ENCODE assay signal across 8 cellular contexts in the genomic region with DNA sequence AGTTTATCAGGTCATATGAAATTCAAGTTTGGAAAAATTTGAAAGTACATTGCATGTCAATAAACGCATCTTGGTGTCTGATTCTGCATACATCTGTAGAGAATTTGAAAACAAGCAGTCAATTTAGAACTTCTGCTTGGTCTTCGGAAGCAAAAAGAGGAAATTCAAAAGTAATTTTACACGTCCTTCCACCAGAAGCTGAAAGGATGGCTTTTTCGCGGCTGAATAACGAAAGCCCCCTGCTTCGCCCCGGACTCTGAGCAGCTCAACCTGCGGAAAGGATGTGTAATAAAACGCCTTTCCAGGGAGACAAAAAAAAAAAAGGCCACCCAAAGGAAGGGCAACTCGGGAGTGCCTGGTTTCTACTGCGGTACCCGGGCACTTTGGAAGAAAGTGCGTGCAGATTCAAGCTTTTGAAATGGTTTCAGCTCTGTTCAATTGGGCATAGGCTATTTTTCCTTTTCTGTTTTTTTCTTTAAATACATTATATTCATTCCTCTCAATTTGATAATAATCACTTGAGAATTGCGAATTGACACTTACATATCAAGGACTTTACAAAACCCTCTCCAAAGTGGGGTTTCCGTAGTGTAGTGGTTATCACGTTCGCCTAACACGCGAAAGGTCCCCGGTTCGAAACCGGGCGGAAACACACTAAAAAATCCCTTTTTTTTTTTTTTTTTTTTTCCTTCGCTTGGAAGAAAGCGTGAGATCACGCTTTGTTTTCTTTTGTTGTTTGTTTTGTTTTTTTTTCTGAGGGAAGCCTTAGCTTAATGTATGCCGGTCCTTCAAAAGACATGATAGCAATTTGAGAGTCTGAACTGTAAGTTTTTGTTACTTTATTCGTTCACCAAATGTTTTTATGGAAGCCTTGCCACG. TPM values are rescaled to one million over a fixed set of nuclear protein-coding genes. Genes with fewer than 3 reads are reported as not detected.
DNase-seq lines count a peak whose midpoint lies in the region; ATAC-seq and TF ChIP-seq lines count a peak whose summit lies in the region.

No MANE protein-coding gene starts in this region.

- in situ Hi-C loops in SK-MEL-5 (cut with HindIII; ENCODE audit: low pct_unique_long_range_greater_than_20kb, low sequenced_read_pairs) = no loop called here
- in situ Hi-C loops in transverse colon (cut with MboI; ENCODE audit: low pct_ligation_motif_present in 1 of 4, low pct_unique_long_range_greater_than_20kb in 1 of 4, low sequenced_read_pairs in 3 of 4) = no loop called here

- DNase-seq in A172 (ENCODE audit: low spot score) (peak; percentile 80), NCI-H1048 (lab: John Stamatoyannopoulos, UW) (peak; percentile 67), SK-MEL-5 (ENCODE audit: low read depth, low spot score) (peak; percentile 85), globus pallidus (ENCODE audit: low spot score) (peak; percentile 85), transverse colon (peak; percentile 48)
- DNase-seq in activated naive CD4-positive, alpha-beta T cell treated with anti-CD3 and anti-CD28 coated beads, Interleukin-2, amount 50 U/mL, for 72 hours (ENCODE audit: low spot score in 2 of 2) = peak; percentile 65 to 77

- peak overlapping the region; percentile 81 to 84 for H3K4me3 ChIP-seq in neutrophil (ENCODE audit: low read depth in 1 of 2, low read length in 1 of 2)
- H3K4me3 ChIP-seq in transverse colon = peak overlapping the region; percentile 58 to 92 (median 86)

- no peak for TF ChIP-seq EP300 in transverse colon (IDR thresholded peaks at IDR 0.05; ENCODE audit: low read depth)

- TF ChIP-seq CTCF in neutrophil (IDR thresholded peaks at IDR 0.05) (no peak), transverse colon (IDR thresholded peaks at IDR 0.05) (no peak)

- H3K9me3 Mint-ChIP-seq in activated naive CD4-positive, alpha-beta T cell treated with anti-CD3 and anti-CD28 coated beads, Interleukin-2, amount 50 U/mL, for 72 hours = no peaks in the 10 kb centered on the region

- intact Hi-C loops in transverse colon (cut with DNase I; ENCODE audit: low total_unique reads) = loop anchor here (10.0 kb wide), 1 partner anchor 193 kb away; the partner anchor contains the start of gene SEC62

- WGBS in transverse colon (ENCODE audit: low coverage in 1 of 2), 2 donors = 1% methylated on average over 28 to 30 of the region's 30 CpGs

- H3K4me1 ChIP-seq in neutrophil (ENCODE audit: control insufficient read depth in 1 of 2, insufficient read depth in 1 of 2, low read depth in 1 of 2, low read length in 1 of 2) (peaks cover 30 to 38% of the 10 kb centered on the region in 2 experiments), transverse colon (peaks cover 12 to 37% (median 22%) of the 10 kb centered on the region in 4 donors)

- H3K27me3 ChIP-seq in neutrophil = peaks cover 6% of the 10 kb centered on the region
- no peaks in the 10 kb centered on the region for H3K27me3 ChIP-seq in transverse colon

- H3K36me3 ChIP-seq in neutrophil = peaks cover 21% of the 10 kb centered on the region
- H3K36me3 ChIP-seq in transverse colon = peaks cover 0 to 16% (median 0%) of the 10 kb centered on the region in 4 donors

- ATAC-seq in GM18909 (IDR thresholded peaks at IDR 0.05; ENCODE audit: poor library complexity, unreplicated experiment) = peak; percentile 14
- peak; percentile 28 to 35 for ATAC-seq in activated naive CD4-positive, alpha-beta T cell treated with anti-CD3 and anti-CD28 coated beads, Interleukin-2, amount 50 U/mL, for 72 hours

- peak overlapping the region; percentile 100 for H3K27ac Mint-ChIP-seq in activated naive CD4-positive, alpha-beta T cell treated with anti-CD3 and anti-CD28 coated beads, Interleukin-2, amount 50 U/mL, for 72 hours

- H3K27ac ChIP-seq in neutrophil (peak overlapping the region; percentile 95), transverse colon (peak overlapping the region; percentile 98 to 100 (median 99))

- H3K9me3 ChIP-seq in neutrophil (no peaks in the 10 kb centered on the region), transverse colon (no peaks in the 10 kb centered on the region)

- peaks cover 21 to 28% of the 10 kb centered on the region in 2 donors for H3K36me3 Mint-ChIP-seq in activated naive CD4-positive, alpha-beta T cell treated with anti-CD3 and anti-CD28 coated beads, Interleukin-2, amount 50 U/mL, for 72 hours

- no peak for TF ChIP-seq POLR2A in transverse colon (IDR thresholded peaks at IDR 0.05)

RNA-seq across cellular contexts. Expression of gene MYNN, which starts 1.3 kb away (rescaled TPM):
- 24.0 and 30.9 TPM in 2 replicates for total RNA-seq in A172 (2014; rRNA removed; shearing (Covaris generic))
- 15.2 and 15.9 TPM in 2 replicates for total RNA-seq in SK-MEL-5 (2014; rRNA removed; shearing (Covaris generic))
- 6.2 and 7.7 TPM in 2 replicates for polyA plus RNA-seq in SK-MEL-5 (2015; cell fraction: cytosol; rRNA removed)
- polyA plus RNA-seq in SK-MEL-5 (2015; cell fraction: nucleus; rRNA removed) = 30.2 and 40.6 TPM in 2 replicates
- 10 to 100 TPM; 13.3 to 16.7 TPM for total RNA-seq in activated naive CD4-positive, alpha-beta T cell treated with anti-CD3 and anti-CD28 coated beads, Interleukin-2, amount 50 U/mL, for 72 hours
- total RNA-seq in transverse colon = 10 to 100 TPM in 3 of 4 donors, 1 to 10 TPM in 1; 7.0 to 27.3 (median 18.1) TPM

RNA-seq across cellular contexts. Expression of gene ACTRT3, which starts 2.5 kb away (rescaled TPM):
- total RNA-seq in A172 (2014; rRNA removed; shearing (Covaris generic)) = 2.9 and 3.3 TPM in 2 replicates
- total RNA-seq in SK-MEL-5 (2014; rRNA removed; shearing (Covaris generic)) = 0.24 TPM in 1 of 2 replicates, not detected in the other
- 0.04 TPM in 1 of 2 replicates, not detected in the other for polyA plus RNA-seq in SK-MEL-5 (2015; cell fraction: cytosol; rRNA removed)
- polyA plus RNA-seq in SK-MEL-5 (2015; cell fraction: nucleus; rRNA removed) = 0.38 TPM in 1 of 2 replicates, not detected in the other
- total RNA-seq in activated naive CD4-positive, alpha-beta T cell treated with anti-CD3 and anti-CD28 coated beads, Interleukin-2, amount 50 U/mL, for 72 hours = 1 to 10 TPM in 1 of 2 donors, under 1 TPM in 1; 0.19 to 2.1 TPM
- 1 to 10 TPM in 1 of 4 donors, under 1 TPM in 1, not detected in 2; 0.96 to 2.1 TPM for total RNA-seq in transverse colon

RNA-seq across cellular contexts. Expression of gene TERC, which starts 7.0 kb away (rescaled TPM):
- total RNA-seq in A172 (2014; rRNA removed; shearing (Covaris generic)) = 145 and 302 TPM in 2 replicates
- total RNA-seq in SK-MEL-5 (2014; rRNA removed; shearing (Covaris generic)) = 2.5 and 10.4 TPM in 2 replicates
- not detected in 2 replicates for polyA plus RNA-seq in SK-MEL-5 (2015; cell fraction: cytosol; rRNA removed)
- not detected in 2 replicates for polyA plus RNA-seq in SK-MEL-5 (2015; cell fraction: nucleus; rRNA removed)
- total RNA-seq in activated naive CD4-positive, alpha-beta T cell treated with anti-CD3 and anti-CD28 coated beads, Interleukin-2, amount 50 U/mL, for 72 hours = 10 to 100 TPM in 1 of 2 donors, 1 to 10 TPM in 1; 8.5 to 10.2 TPM
- 100 to 1,000 TPM; 221 to 276 (median 247) TPM for total RNA-seq in transverse colon

RNA-seq across cellular contexts. Expression of gene LRRIQ4, which starts 40.8 kb away (rescaled TPM):
- total RNA-seq in A172 (2014; rRNA removed; shearing (Covaris generic)) = not detected in 2 replicates
- not detected in 2 replicates for total RNA-seq in SK-MEL-5 (2014; rRNA removed; shearing (Covaris generic))
- not detected in 2 replicates for polyA plus RNA-seq in SK-MEL-5 (2015; cell fraction: cytosol; rRNA removed)
- polyA plus RNA-seq in SK-MEL-5 (2015; cell fraction: nucleus; rRNA removed) = not detected in 2 replicates
- under 1 TPM; 0.21 to 0.32 TPM for total RNA-seq in activated naive CD4-positive, alpha-beta T cell treated with anti-CD3 and anti-CD28 coated beads, Interleukin-2, amount 50 U/mL, for 72 hours
- total RNA-seq in transverse colon = not detected

RNA-seq across cellular contexts. Expression of gene LRRC34, which starts 40.8 kb away (rescaled TPM):
- not detected in 2 replicates for total RNA-seq in A172 (2014; rRNA removed; shearing (Covaris generic))
- 4.9 and 6.5 TPM in 2 replicates for total RNA-seq in SK-MEL-5 (2014; rRNA removed; shearing (Covaris generic))
- polyA plus RNA-seq in SK-MEL-5 (2015; cell fraction: cytosol; rRNA removed) = 2.3 and 4.0 TPM in 2 replicates
- polyA plus RNA-seq in SK-MEL-5 (2015; cell fraction: nucleus; rRNA removed) = 8.4 and 21.9 TPM in 2 replicates
- total RNA-seq in activated naive CD4-positive, alpha-beta T cell treated with anti-CD3 and anti-CD28 coated beads, Interleukin-2, amount 50 U/mL, for 72 hours = 1 to 10 TPM; 2.1 to 3.2 TPM
- total RNA-seq in transverse colon = 1 to 10 TPM in 2 of 4 donors, not detected in 2; 1.3 to 1.9 TPM

Comparison
In these comparisons a context has a peak if more than half of its experiments do, and no peak if none do; other contexts are left out.
1. Peak in every context shown above with its lines: DNase-seq, ATAC-seq, H3K4me3 ChIP-seq and H3K27ac ChIP-seq.
2. RNA of gene TERC, which starts 7.0 kb away (total RNA-seq): 221 to 276 TPM in transverse colon and 145 to 302 TPM in A172; 8.5 to 10.2 TPM in activated naive CD4-positive, alpha-beta T cell treated with anti-CD3 and anti-CD28 coated beads, Interleukin-2, amount 50 U/mL, for 72 hours and 2.5 to 10.4 TPM in SK-MEL-5; every median in the first group is over 10 times any median in the second.